In the genomic region with DNA sequence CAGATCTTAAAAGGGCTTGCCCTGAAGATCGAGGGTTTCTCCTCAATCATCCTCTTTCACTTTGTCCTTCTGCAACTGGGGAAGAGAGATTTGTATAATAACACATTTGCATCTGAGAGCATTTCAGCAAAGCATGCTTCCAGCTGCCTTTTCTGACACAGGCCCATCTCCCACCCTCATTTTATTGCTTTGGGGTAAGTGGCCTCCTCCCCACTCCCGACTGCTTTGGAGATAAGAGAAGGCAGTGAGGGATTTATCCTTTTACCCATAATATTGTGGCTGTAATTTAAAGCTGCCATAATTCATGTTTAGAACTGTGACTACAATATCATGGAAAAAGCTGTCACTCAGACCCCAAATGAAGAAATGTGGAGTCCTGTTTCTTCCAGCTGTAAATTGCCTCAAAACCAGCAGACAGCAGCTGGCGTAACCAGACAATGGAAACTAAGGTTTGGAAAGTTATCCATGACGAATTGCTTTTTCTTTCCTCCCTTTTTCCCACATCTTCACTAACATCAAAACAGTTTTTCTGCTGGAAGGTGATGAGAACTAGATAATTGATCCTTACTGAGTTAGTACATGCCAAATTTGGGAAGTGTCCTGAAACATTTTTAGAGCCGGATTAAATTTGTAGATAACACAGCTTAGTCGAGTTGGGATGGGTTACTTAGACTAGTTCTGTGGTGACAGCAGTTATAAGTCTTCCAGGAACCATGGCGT, we compare ENCODE assay signal across 12 cellular contexts.
DNase-seq lines count a peak whose midpoint lies in the region; ATAC-seq and TF ChIP-seq lines count a peak whose summit lies in the region.
"Had no signal": no experiment of that assay in that cellular context is flagged by ENCODE, and none has a peak within 500 bp of the region (broad histone marks: within the 10 kb centered on the region; RNA-seq: fewer than 3 reads in every experiment).

No MANE protein-coding gene starts in this region.

- WGBS in smooth muscle cell (ENCODE audit: low lambda C conversion rate): 11% methylated on average over 7 of the region's 7 CpGs

- DNase-seq in NCI-H526 (lab: John Stamatoyannopoulos, UW): peak; percentile 89 to 92
- DNase-seq in smooth muscle cell (lab: John Stamatoyannopoulos, UW; ENCODE audit: unreplicated experiment): no peak
- DNase-seq in substantia nigra (lab: John Stamatoyannopoulos, UW): no peak
- DNase-seq in stimulated activated CD4-positive, alpha-beta T cell treated with anti-CD3 and anti-CD28 coated beads, Interleukin-4, amount 100 ng/mL, for 24 hours: no peak
- DNase-seq: activated CD4-positive, alpha-beta T cell treated with anti-CD3 and anti-CD28 coated beads for 36 hours; activated naive CD4-positive, alpha-beta T cell treated with anti-CD3 and anti-CD28 coated beads for 36 hours; DMS53; NCI-H2171 treated with DMSO at 0.1 percent for 48 hours; SIG-M5 had no signal

- no peak for TF ChIP-seq CTCF in smooth muscle cell (IDR thresholded peaks at IDR 0.05; ENCODE audit: borderline replicate concordance, insufficient read depth, poor library complexity, severe bottlenecking)

- no peaks in the 10 kb centered on the region for H3K9me3 ChIP-seq in smooth muscle cell (replicated peaks; ENCODE audit: low read depth)

- ATAC-seq in GM19035 (IDR thresholded peaks at IDR 0.05; ENCODE audit: unreplicated experiment) (peak; percentile 72), HG02571 (IDR thresholded peaks at IDR 0.05; ENCODE audit: unreplicated experiment) (peak; percentile 71), GM19397 (IDR thresholded peaks at IDR 0.05; ENCODE audit: unreplicated experiment) (no peak)
- ATAC-seq: activated CD4-positive, alpha-beta T cell treated with anti-CD3 and anti-CD28 coated beads for 36 hours had no signal

- H3K4me3 ChIP-seq in smooth muscle cell: no peak overlapping the region

- peak overlapping the region; percentile 67 for H2AFZ ChIP-seq in smooth muscle cell (ENCODE audit: low read depth)

- peak overlapping the region; percentile 74 for H3K4me2 ChIP-seq in smooth muscle cell

- H4K20me1 ChIP-seq in smooth muscle cell (ENCODE audit: low read depth): no peaks in the 10 kb centered on the region

- no peaks in the 10 kb centered on the region for H3K36me3 ChIP-seq in smooth muscle cell (ENCODE audit: low read depth)

- H3K4me1 ChIP-seq in smooth muscle cell (ENCODE audit: low read depth): peaks cover 7% of the 10 kb centered on the region

- H3K27ac ChIP-seq in smooth muscle cell (ENCODE audit: low read depth) (peak overlapping the region; percentile 60), substantia nigra (ENCODE audit: low read depth, low read length, poor library complexity, severe bottlenecking) (no peak overlapping the region)

- H3K9ac ChIP-seq in smooth muscle cell (ENCODE audit: low read depth): no peak overlapping the region

- H3K79me2 ChIP-seq in smooth muscle cell (ENCODE audit: low read depth): no peaks in the 10 kb centered on the region

- H3K27me3 ChIP-seq in smooth muscle cell (ENCODE audit: low read depth): no peaks in the 10 kb centered on the region

- peaks cover 36% of the 10 kb centered on the region for H3F3A ChIP-seq in smooth muscle cell (ENCODE audit: low read depth)

Comparison
In these comparisons a context has a peak if more than half of its experiments do, and no peak if none do; other contexts are left out.
1. DNase-seq: peak in NCI-H526 (2 of 2); none in smooth muscle cell (single experiment), substantia nigra (0 of 49) and stimulated activated CD4-positive, alpha-beta T cell treated with anti-CD3 and anti-CD28 coated beads, Interleukin-4, amount 100 ng/mL, for 24 hours (single experiment).